In genomic region chr18:80170395-80171094, GRCh38 we compare ENCODE assay signal across 19 cellular contexts.
A peak's percentile ranks its signal among the peaks of the same experiment; 100 is the strongest.
DNase-seq lines count a peak whose midpoint lies in the region; ATAC-seq, FAIRE-seq and TF ChIP-seq lines count a peak whose summit lies in the region.
"Had no signal": no experiment of that assay in that cellular context is flagged by ENCODE, and none has a peak within 500 bp of the region (broad histone marks: within the 10 kb centered on the region; RNA-seq: fewer than 3 reads in every experiment).

No MANE protein-coding gene starts in this region.

- no peaks in the 10 kb centered on the region for H3K4me1 ChIP-seq in neuronal stem cell (ENCODE audit: control insufficient read depth in 2 of 2, insufficient read depth in 1 of 2, low read depth in 1 of 2, low read length in 2 of 2)
- H3K4me1 ChIP-seq: psoas muscle, testis had no signal

- peak overlapping the region; percentile 21 for H3K4me3 Mint-ChIP-seq in T-helper 17 cell
- H3K4me3 Mint-ChIP-seq in Calu3 (ENCODE audit: low read depth, unreplicated experiment): no peak overlapping the region
- H3K4me3 Mint-ChIP-seq: activated CD4-positive, alpha-beta T cell treated with anti-CD3 and anti-CD28 coated beads, Interleukin-2, amount 10 ng/mL, durations not matched to agents 7 days and 5 days; activated naive CD4-positive, alpha-beta T cell treated with anti-CD3 and anti-CD28 coated beads for 36 hours; CD8-positive, alpha-beta T cell had no signal

- BruUV-seq in Calu3 (replicated peaks; lab: Mats Ljungman, UMichigan): no TSS peak

- H3K36me3 Mint-ChIP-seq in T-helper 17 cell (ENCODE audit: low read depth) (peaks cover 2% of the 10 kb centered on the region), Calu3 (ENCODE audit: insufficient read depth, unreplicated experiment) (peaks cover 4% of the 10 kb centered on the region)
- H3K36me3 Mint-ChIP-seq: CD8-positive, alpha-beta T cell had no signal

- no peak for TF ChIP-seq CTCF in D721Med (IDR thresholded peaks at IDR 0.05; ENCODE audit: insufficient read depth, missing control alignments)
- no peak for TF ChIP-seq CTCF in epithelial cell of proximal tubule (conservative IDR thresholded peaks at IDR 0.05; ENCODE audit: low read depth, low read length)
- TF ChIP-seq CTCF in Calu3 (IDR thresholded peaks at IDR 0.05; ENCODE audit: unreplicated experiment): no peak

- peak overlapping the region; percentile 86 for H3K27ac Mint-ChIP-seq in T-helper 17 cell
- no peak overlapping the region for H3K27ac Mint-ChIP-seq in Calu3 (ENCODE audit: unreplicated experiment)
- H3K27ac Mint-ChIP-seq: activated CD4-positive, alpha-beta T cell treated with anti-CD3 and anti-CD28 coated beads, Interleukin-2, amount 10 ng/mL, durations not matched to agents 7 days and 5 days; activated naive CD4-positive, alpha-beta T cell treated with anti-CD3 and anti-CD28 coated beads for 36 hours; CD8-positive, alpha-beta T cell had no signal

- no peak overlapping the region for H2AK5ac ChIP-seq in neuronal stem cell (ENCODE audit: low read depth, low read length)

- peak overlapping the region; percentile 55 for H3K4ac ChIP-seq in neuronal stem cell (ENCODE audit: low read length)

- H3K27me3 Mint-ChIP-seq in T-helper 17 cell (peaks cover 60% of the 10 kb centered on the region), Calu3 (ENCODE audit: unreplicated experiment) (no peaks in the 10 kb centered on the region)

- no peaks in the 10 kb centered on the region for H3K9me3 Mint-ChIP-seq in Calu3 (ENCODE audit: low read depth, unreplicated experiment)
- H3K9me3 Mint-ChIP-seq: activated CD4-positive, alpha-beta T cell treated with anti-CD3 and anti-CD28 coated beads, Interleukin-2, amount 10 ng/mL, durations not matched to agents 7 days and 5 days had no signal

- no peak overlapping the region for H3K23ac ChIP-seq in neuronal stem cell (ENCODE audit: low read depth, low read length, poor library complexity)

- H2BK120ac ChIP-seq in neuronal stem cell (ENCODE audit: low read depth, low read length): no peak overlapping the region

- H3K18ac ChIP-seq in neuronal stem cell (ENCODE audit: low read length): no peak overlapping the region

- H2AFZ ChIP-seq in neuronal stem cell (ENCODE audit: low read length): no peak overlapping the region

- H3K4me1 Mint-ChIP-seq in T-helper 17 cell: peaks cover 24% of the 10 kb centered on the region
- H3K4me1 Mint-ChIP-seq in Calu3 (ENCODE audit: low read depth, unreplicated experiment): no peaks in the 10 kb centered on the region

- H3K79me1 ChIP-seq in neuronal stem cell (ENCODE audit: low read depth, low read length): peaks cover 11% of the 10 kb centered on the region

- H3K36me3 ChIP-seq in neuronal stem cell (replicated peaks in 1 of 2; ENCODE audit: control insufficient read depth in 2 of 2, insufficient read depth in 2 of 2, low read length in 2 of 2): peaks cover 0 to 30% of the 10 kb centered on the region in 2 donors

- H3K9ac ChIP-seq in neuronal stem cell (ENCODE audit: low read depth, low read length, poor library complexity): no peak overlapping the region

- no peak overlapping the region for H2BK5ac ChIP-seq in neuronal stem cell (ENCODE audit: low read length)

- no CpG with 5 or more reads among the region's 7 CpGs for WGBS in neuronal stem cell (ENCODE audit: extremely low coverage in 2 of 2, insufficient read length in 2 of 2, insufficient replicate concordance in 1 of 2), 2 donors

- no peak overlapping the region for H4K8ac ChIP-seq in neuronal stem cell (ENCODE audit: low read depth, low read length)

- H4K91ac ChIP-seq in neuronal stem cell (ENCODE audit: low read depth, low read length, poor library complexity): no peak overlapping the region

- peak; percentile 89 for FAIRE-seq in D721Med (lab: Jason Lieb, UNC)
- FAIRE-seq: colon, TTC549 had no signal

- no peaks in the 10 kb centered on the region for H3K27me3 ChIP-seq in neuronal stem cell (ENCODE audit: control insufficient read depth in 3 of 3, insufficient read depth in 3 of 3, low read depth in 1 of 3, low read length in 3 of 3)
- H3K27me3 ChIP-seq: testis had no signal

- H3K27ac ChIP-seq in neuronal stem cell (replicated peaks; ENCODE audit: low read length): no peak overlapping the region
- H3K27ac ChIP-seq: psoas muscle, testis had no signal

- CTCF ChIA-PET in Calu3 (lab: Charles Lee): no interaction called here

- no peak for ATAC-seq in T-helper 17 cell
- ATAC-seq: CD8-positive, alpha-beta T cell had no signal

- H2BK15ac ChIP-seq in neuronal stem cell (ENCODE audit: low read length): no peak overlapping the region

- H3K4me3 ChIP-seq in epithelial cell of proximal tubule (ENCODE audit: low read depth, low read length) (peak overlapping the region; percentile 39), neuronal stem cell (ENCODE audit: low read length in 2 of 2) (no peak overlapping the region)

- no peak for DNase-seq in D721Med (ENCODE audit: insufficient read length, low spot score)
- no peak for DNase-seq in T-helper 17 cell
- no peak for DNase-seq in epithelial cell of proximal tubule (ENCODE audit: low read depth)
- DNase-seq in neuronal stem cell (ENCODE audit: low spot score): no peak
- no peak for DNase-seq in OCI-M2 (lab: John Stamatoyannopoulos, UW; ENCODE audit: unreplicated experiment)
- DNase-seq in activated naive CD4-positive, alpha-beta T cell treated with anti-CD3 and anti-CD28 coated beads, Interleukin-2, amount 50 U/mL, for 16 hours: no peak
- DNase-seq in COR-L47 (lab: John Stamatoyannopoulos, UW): no peak
- no peak for DNase-seq in Calu3
- DNase-seq: NCI-H1105 treated with DMSO at 0.1 percent for 48 hours, NCI-H2107, NCI-H524, SW 1271 had no signal

- no peak overlapping the region for H3K4me2 ChIP-seq in neuronal stem cell (ENCODE audit: insufficient read depth, low read length, poor library complexity, severe bottlenecking)

- H3K14ac ChIP-seq in neuronal stem cell (ENCODE audit: low read length): peak overlapping the region; percentile 4

- H2BK12ac ChIP-seq in neuronal stem cell (ENCODE audit: low read length): no peak overlapping the region

- no peaks in the 10 kb centered on the region for H3K9me3 ChIP-seq in T-helper 17 cell (ENCODE audit: control insufficient read depth, low read length, poor library complexity, severe bottlenecking)
- peaks cover 3 to 8% of the 10 kb centered on the region in 2 donors for H3K9me3 ChIP-seq in neuronal stem cell (replicated peaks in 1 of 2; ENCODE audit: control insufficient read depth in 2 of 2, insufficient read depth in 1 of 2, low read depth in 1 of 2, low read length in 2 of 2)
- H3K9me3 ChIP-seq: testis had no signal

- intact Hi-C loops in Calu3 (cut with micrococcal nuclease; ENCODE audit: unreplicated experiment): no loop called here
